In the genomic region with DNA sequence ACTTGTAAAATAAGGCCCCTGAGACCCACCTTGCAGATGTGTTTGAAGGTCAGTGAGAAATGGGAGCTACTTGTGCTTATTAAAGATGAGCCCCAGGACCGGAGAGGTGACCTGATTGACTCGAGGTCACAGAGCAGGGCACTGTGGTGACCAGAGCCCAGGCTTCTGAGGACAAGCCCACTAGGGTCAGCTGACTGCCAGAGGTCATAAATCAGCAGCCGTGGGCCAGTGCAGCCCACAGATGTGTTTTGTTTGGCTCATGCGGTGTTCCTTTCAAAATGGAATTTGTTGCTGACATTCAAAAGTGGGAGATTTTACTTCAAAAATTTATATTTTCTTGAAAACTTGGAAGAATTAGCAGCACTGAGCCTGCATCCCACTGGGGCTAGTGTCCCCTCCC, we compare ENCODE assay signal across 1 cellular context.
TF ChIP-seq lines count a peak whose summit lies in the region.

No MANE protein-coding gene starts in this region.

TF ChIP-seq in H1, 55 proteins besides CTCF, POLR2A, EP300 and RAD21:
- TF ChIP-seq SUZ12 (IDR thresholded peaks at IDR 0.05; ENCODE audit: low read length) (no peak), SP1 (IDR thresholded peaks at IDR 0.05; ENCODE audit: low read depth, low read length) (no peak), ATF3 (IDR thresholded peaks at IDR 0.05; ENCODE audit: insufficient read depth, low read depth, low read length) (no peak), CHD7 (IDR thresholded peaks at IDR 0.05; ENCODE audit: insufficient replicate concordance, low read length) (no peak), SP2 (IDR thresholded peaks at IDR 0.05; ENCODE audit: low read length) (no peak)
